ENCODE assay signal across 2 cellular contexts in genomic region chr1:25279693-25280111, GRCh38. TPM values are rescaled to one million over a fixed set of nuclear protein-coding genes. Genes with fewer than 3 reads are reported as not detected.
"Had no signal": no experiment of that assay in that cellular context is flagged by ENCODE, and none has a peak within 500 bp of the region (broad histone marks: within the 10 kb centered on the region; RNA-seq: fewer than 3 reads in every experiment).

No MANE protein-coding gene starts in this region.

RNA-seq across cellular contexts. Expression of gene RHD, which starts 7.4 kb away (rescaled TPM):
- total RNA-seq: H1, IMR-90 had no signal
- polyA plus RNA-seq: IMR-90 had no signal
